Comparison of ENCODE assay signal across 8 cellular contexts in the genomic region with DNA sequence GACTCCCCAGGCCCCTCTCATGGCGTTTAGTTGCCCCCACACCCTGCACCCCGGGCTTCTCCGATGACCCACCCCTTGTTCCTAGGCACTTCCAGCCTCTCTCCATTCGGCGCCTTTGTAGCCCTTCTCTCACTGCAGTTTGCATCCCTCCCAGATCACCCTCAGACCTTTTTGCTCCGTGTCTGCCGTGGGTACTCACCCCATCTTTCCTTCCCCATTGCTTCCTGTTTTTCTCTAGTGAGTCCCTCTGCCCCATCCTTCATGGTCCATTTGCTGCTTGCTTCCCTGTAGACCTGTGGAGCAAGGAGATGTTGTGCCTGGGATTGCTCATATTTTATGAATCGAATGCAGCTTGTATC. TPM values are rescaled to one million over a fixed set of nuclear protein-coding genes. Genes with fewer than 3 reads are reported as not detected.
DNase-seq lines count a peak whose midpoint lies in the region; ATAC-seq and TF ChIP-seq lines count a peak whose summit lies in the region.

No MANE protein-coding gene starts in this region.

- intact Hi-C loops in tibial artery (cut with DNase I; ENCODE audit: low total_unique reads): loop anchor here (5.0 kb wide), 2 partner anchors 116 to 226 kb away; partner anchors contain the start of genes KNTC1 and RSRC2

- H3K27me3 ChIP-seq in BE2C (no peaks in the 10 kb centered on the region), tibial artery (no peaks in the 10 kb centered on the region)

- peak; percentile 7 for ATAC-seq in HG02943 (IDR thresholded peaks at IDR 0.05; ENCODE audit: low read depth, unreplicated experiment)

- peak overlapping the region; percentile 88 for H3K4me3 ChIP-seq in BE2C (ENCODE audit: low read depth, low read length)
- H3K4me3 ChIP-seq in tibial artery: peak overlapping the region; percentile 90

- TF ChIP-seq CTCF in BE2C (IDR thresholded peaks at IDR 0.05; ENCODE audit: low read depth, low read length) (no peak), tibial artery (IDR thresholded peaks at IDR 0.05) (no peak)

- peaks cover 39% of the 10 kb centered on the region for H3K36me3 ChIP-seq in BE2C
- H3K36me3 ChIP-seq in tibial artery: peaks cover 10 to 35% (median 32%) of the 10 kb centered on the region in 3 donors

- H3K27ac ChIP-seq in angular gyrus (ENCODE audit: low read depth, low read length) (peak overlapping the region; percentile 73), tibial artery (peak overlapping the region; percentile 83 to 86)

- H3K4me1 ChIP-seq in BE2C (no peaks in the 10 kb centered on the region), tibial artery (peaks cover 0 to 29% (median 15%) of the 10 kb centered on the region in 4 donors)

- H3K9me3 ChIP-seq in BE2C (no peaks in the 10 kb centered on the region), tibial artery (no peaks in the 10 kb centered on the region)

- DNase-seq in BE2C (no peak), left kidney (ENCODE audit: low read depth, low spot score) (peak; percentile 51), tibial artery (no peak), activated gamma-delta T cell treated with Interleukin-2 at 50 U/mL for 16 hours (no peak), NCI-H526 treated with DMSO at 0.1 percent for 48 hours (lab: John Stamatoyannopoulos, UW) (no peak), NCI-H774 (lab: John Stamatoyannopoulos, UW) (no peak)

RNA-seq across cellular contexts. Expression of gene DENR, which starts 0.6 kb away (rescaled TPM):
- 59.5 TPM for polyA plus RNA-seq in BE2C (2012; ENCODE audit: insufficient read depth, insufficient read length, low read depth)

RNA-seq across cellular contexts. Expression of gene CCDC62, which starts 21.2 kb away (rescaled TPM):
- not detected for polyA plus RNA-seq in BE2C (2012; ENCODE audit: insufficient read depth, insufficient read length, low read depth)

RNA-seq across cellular contexts. Expression of gene HCAR1, which starts 22.5 kb away (rescaled TPM):
- polyA plus RNA-seq in BE2C (2012; ENCODE audit: insufficient read depth, insufficient read length, low read depth): not detected

RNA-seq across cellular contexts. Expression of gene HCAR3, which starts 36.6 kb away (rescaled TPM):
- polyA plus RNA-seq in BE2C (2012; ENCODE audit: insufficient read depth, insufficient read length, low read depth): not detected

RNA-seq across cellular contexts. Expression of gene HCAR2, which starts 50.0 kb away (rescaled TPM):
- not detected for polyA plus RNA-seq in BE2C (2012; ENCODE audit: insufficient read depth, insufficient read length, low read depth)
